ENCODE assay signal across 16 cellular contexts in the genomic region with DNA sequence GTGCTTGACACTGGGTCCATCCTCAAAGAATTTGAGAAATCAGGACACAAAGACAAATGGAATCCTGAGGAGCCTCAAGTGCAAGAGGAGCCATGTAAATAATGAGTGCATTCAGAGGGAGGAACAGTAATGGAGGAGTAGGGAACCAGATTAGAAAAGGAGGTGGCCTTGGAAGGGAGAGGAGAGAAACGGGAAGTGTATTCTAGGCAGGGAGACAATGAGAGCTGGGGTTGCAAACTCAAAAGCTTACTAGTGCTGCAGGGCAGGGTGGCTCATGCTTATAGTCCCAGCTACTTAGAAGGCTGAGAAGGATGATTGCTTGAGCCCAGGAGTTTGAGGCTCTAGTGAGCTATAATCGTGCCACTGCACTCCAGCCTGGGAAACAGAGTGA.
"Had no signal": no experiment of that assay in that cellular context is flagged by ENCODE, and none has a peak within 500 bp of the region (broad histone marks: within the 10 kb centered on the region; RNA-seq: fewer than 3 reads in every experiment).

No MANE protein-coding gene starts in this region.

- H3K4me3 ChIP-seq: left ventricle myocardium inferior, sigmoid colon, spleen, upper lobe of left lung had no signal

- H3K79me2 ChIP-seq: parathyroid adenoma had no signal

- H3K27me3 ChIP-seq: brain microvascular endothelial cell, sigmoid colon, spleen, upper lobe of left lung had no signal

- ATAC-seq: effector memory CD8-positive, alpha-beta T cell; foreskin keratinocyte; naive thymus-derived CD8-positive, alpha-beta T cell had no signal

- H3K9me3 ChIP-seq: left ventricle myocardium inferior, sigmoid colon, spleen, upper lobe of left lung had no signal

- H3K4me1 ChIP-seq: foreskin keratinocyte, left ventricle myocardium inferior, parathyroid adenoma, sigmoid colon, upper lobe of left lung had no signal

- DNase-seq: activated CD4-positive, alpha-beta T cell treated with anti-CD3 and anti-CD28 coated beads, Interleukin-2, amount 50 U/mL, for 1 hour; activated naive CD4-positive, alpha-beta T cell treated with Interleukin-2 at 50 U/mL for 16 hours; activated T-cell treated with anti-CD3 and anti-CD28 coated beads for 4 hours; anterior cingulate cortex; brain microvascular endothelial cell; cerebellar nuclear complex; effector memory CD8-positive, alpha-beta T cell; foreskin keratinocyte; glutamatergic neuron; hypothalamus; left ventricle myocardium inferior; naive thymus-derived CD8-positive, alpha-beta T cell; sigmoid colon; spleen; upper lobe of left lung had no signal

- H3K9ac ChIP-seq: parathyroid adenoma had no signal

- H3K36me3 ChIP-seq: brain microvascular endothelial cell, left ventricle myocardium inferior, sigmoid colon, spleen, upper lobe of left lung had no signal

- H2AFZ ChIP-seq: parathyroid adenoma had no signal

- H3K27ac ChIP-seq: brain microvascular endothelial cell, foreskin keratinocyte, left ventricle myocardium inferior, parathyroid adenoma, sigmoid colon, spleen, upper lobe of left lung had no signal
